1 cellular context compared by ENCODE assay signal in the genomic region with DNA sequence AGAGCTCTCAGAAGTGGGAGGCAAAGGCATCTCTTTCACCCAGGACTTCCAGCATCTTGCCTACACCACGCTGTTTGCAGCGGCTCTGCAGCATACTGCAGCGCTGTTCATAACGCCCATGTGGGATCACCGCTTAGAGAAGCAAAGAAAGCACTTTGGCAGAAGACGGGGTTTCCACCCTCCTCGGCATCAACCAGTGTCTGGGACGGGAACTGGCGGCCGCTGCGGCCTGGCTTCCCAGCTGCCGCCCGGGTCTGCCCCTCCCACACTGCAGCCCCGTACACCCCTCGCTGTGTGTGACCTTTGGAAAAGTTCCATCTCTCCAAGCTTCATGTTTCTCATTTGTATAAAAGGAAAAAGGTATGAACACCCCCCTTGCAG.
TF ChIP-seq lines count a peak whose summit lies in the region.

No MANE protein-coding gene starts in this region.

TF ChIP-seq in GM23338, 12 proteins besides CTCF, POLR2A, EP300 and RAD21 (continued from another document):
- no peak for TF ChIP-seq ZNF331 (CRISPR knock-in tag; IDR thresholded peaks at IDR 0.05; ENCODE audit: low read depth)
- TF ChIP-seq STAT1 (IDR thresholded peaks at IDR 0.05; ENCODE audit: unreplicated experiment) = no peak
- TF ChIP-seq, protein P1, sequence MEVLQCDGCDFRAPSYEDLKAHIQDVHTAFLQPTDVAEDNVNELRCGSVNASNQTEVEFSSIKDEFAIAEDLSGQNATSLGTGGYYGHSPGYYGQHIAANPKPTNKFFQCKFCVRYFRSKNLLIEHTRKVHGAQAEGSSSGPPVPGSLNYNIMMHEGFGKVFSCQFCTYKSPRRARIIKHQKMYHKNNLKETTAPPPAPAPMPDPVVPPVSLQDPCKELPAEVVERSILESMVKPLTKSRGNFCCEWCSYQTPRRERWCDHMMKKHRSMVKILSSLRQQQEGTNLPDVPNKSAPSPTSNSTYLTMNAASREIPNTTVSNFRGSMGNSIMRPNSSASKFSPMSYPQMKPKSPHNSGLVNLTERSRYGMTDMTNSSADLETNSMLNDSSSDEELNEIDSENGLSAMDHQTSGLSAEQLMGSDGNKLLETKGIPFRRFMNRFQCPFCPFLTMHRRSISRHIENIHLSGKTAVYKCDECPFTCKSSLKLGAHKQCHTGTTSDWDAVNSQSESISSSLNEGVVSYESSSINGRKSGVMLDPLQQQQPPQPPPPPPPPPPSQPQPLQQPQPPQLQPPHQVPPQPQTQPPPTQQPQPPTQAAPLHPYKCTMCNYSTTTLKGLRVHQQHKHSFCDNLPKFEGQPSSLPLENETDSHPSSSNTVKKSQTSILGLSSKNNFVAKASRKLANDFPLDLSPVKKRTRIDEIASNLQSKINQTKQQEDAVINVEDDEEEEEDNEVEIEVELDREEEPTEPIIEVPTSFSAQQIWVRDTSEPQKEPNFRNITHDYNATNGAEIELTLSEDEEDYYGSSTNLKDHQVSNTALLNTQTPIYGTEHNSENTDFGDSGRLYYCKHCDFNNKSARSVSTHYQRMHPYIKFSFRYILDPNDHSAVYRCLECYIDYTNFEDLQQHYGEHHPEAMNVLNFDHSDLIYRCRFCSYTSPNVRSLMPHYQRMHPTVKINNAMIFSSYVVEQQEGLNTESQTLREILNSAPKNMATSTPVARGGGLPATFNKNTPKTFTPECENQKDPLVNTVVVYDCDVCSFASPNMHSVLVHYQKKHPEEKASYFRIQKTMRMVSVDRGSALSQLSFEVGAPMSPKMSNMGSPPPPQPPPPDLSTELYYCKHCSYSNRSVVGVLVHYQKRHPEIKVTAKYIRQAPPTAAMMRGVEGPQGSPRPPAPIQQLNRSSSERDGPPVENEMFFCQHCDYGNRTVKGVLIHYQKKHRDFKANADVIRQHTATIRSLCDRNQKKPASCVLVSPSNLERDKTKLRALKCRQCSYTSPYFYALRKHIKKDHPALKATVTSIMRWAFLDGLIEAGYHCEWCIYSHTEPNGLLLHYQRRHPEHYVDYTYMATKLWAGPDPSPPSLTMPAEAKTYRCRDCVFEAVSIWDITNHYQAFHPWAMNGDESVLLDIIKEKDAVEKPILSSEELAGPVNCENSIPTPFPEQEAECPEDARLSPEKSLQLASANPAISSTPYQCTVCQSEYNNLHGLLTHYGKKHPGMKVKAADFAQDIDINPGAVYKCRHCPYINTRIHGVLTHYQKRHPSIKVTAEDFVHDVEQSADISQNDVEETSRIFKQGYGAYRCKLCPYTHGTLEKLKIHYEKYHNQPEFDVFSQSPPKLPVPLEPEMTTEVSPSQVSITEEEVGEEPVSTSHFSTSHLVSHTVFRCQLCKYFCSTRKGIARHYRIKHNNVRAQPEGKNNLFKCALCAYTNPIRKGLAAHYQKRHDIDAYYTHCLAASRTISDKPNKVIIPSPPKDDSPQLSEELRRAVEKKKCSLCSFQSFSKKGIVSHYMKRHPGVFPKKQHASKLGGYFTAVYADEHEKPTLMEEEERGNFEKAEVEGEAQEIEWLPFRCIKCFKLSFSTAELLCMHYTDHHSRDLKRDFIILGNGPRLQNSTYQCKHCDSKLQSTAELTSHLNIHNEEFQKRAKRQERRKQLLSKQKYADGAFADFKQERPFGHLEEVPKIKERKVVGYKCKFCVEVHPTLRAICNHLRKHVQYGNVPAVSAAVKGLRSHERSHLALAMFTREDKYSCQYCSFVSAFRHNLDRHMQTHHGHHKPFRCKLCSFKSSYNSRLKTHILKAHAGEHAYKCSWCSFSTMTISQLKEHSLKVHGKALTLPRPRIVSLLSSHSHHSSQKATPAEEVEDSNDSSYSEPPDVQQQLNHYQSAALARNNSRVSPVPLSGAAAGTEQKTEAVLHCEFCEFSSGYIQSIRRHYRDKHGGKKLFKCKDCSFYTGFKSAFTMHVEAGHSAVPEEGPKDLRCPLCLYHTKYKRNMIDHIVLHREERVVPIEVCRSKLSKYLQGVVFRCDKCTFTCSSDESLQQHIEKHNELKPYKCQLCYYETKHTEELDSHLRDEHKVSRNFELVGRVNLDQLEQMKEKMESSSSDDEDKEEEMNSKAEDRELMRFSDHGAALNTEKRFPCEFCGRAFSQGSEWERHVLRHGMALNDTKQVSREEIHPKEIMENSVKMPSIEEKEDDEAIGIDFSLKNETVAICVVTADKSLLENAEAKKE (CRISPR knock-in tag; IDR thresholded peaks at IDR 0.05) = no peak
TF ChIP-seq in GM23338: peak in this region for 0.
